14 cellular contexts compared by ENCODE assay signal in genomic region chr11:62502030-62502730, GRCh38. TPM values are rescaled to one million over a fixed set of nuclear protein-coding genes. Genes with fewer than 3 reads are reported as not detected.
DNase-seq lines count a peak whose midpoint lies in the region; ATAC-seq, FAIRE-seq and TF ChIP-seq lines count a peak whose summit lies in the region.
"Had no signal": no experiment of that assay in that cellular context is flagged by ENCODE, and none has a peak within 500 bp of the region (broad histone marks: within the 10 kb centered on the region; RNA-seq: fewer than 3 reads in every experiment).

No MANE protein-coding gene starts in this region.

- no peaks in the 10 kb centered on the region for H3K36me3 ChIP-seq in heart left ventricle
- H3K36me3 ChIP-seq in endodermal cell (ENCODE audit: control insufficient read depth, insufficient read depth, low read length): no peaks in the 10 kb centered on the region
- H3K36me3 ChIP-seq in upper lobe of left lung: no peaks in the 10 kb centered on the region

- TF ChIP-seq CTCF in heart left ventricle (IDR thresholded peaks at IDR 0.05) (no peak), endodermal cell (conservative IDR thresholded peaks at IDR 0.05) (no peak), neural crest cell (conservative IDR thresholded peaks at IDR 0.05) (no peak), upper lobe of left lung (IDR thresholded peaks at IDR 0.05) (no peak)

- H3K4me1 ChIP-seq in heart left ventricle: peaks cover 0 to 78% (median 62%) of the 10 kb centered on the region in 12 donors
- H3K4me1 ChIP-seq in endodermal cell (ENCODE audit: control insufficient read depth, insufficient read depth, low read length): peaks cover 12% of the 10 kb centered on the region
- H3K4me1 ChIP-seq in upper lobe of left lung: peaks cover 44 to 79% (median 57%) of the 10 kb centered on the region in 4 donors

- peak overlapping the region; percentile 15 to 90 (median 78) for H3K27ac ChIP-seq in heart left ventricle
- H3K27ac ChIP-seq in endodermal cell (ENCODE audit: low read depth, low read length): peak overlapping the region; percentile 55
- peak overlapping the region; percentile 30 to 73 (median 54) for H3K27ac ChIP-seq in upper lobe of left lung

- 24 to 29% (median 27%) methylated on average over 10 of the region's 10 CpGs for WGBS in heart left ventricle, 4 donors
- 81 to 87% methylated on average over 7 to 10 of the region's 10 CpGs for WGBS in endodermal cell (ENCODE audit: insufficient coverage in 1 of 2, insufficient read length in 1 of 2), 2 experiments
- WGBS in upper lobe of left lung, 2 donors: 25 to 26% methylated on average over 10 of the region's 10 CpGs

- no peak overlapping the region for H3K9ac ChIP-seq in endodermal cell (ENCODE audit: extremely low read depth, low read length, poor library complexity, severe bottlenecking)

- H3K27me3 Mint-ChIP-seq in endodermal cell (ENCODE audit: insufficient read depth): peaks cover 16% of the 10 kb centered on the region
- H3K27me3 Mint-ChIP-seq in neural crest cell (ENCODE audit: low read depth): peaks cover 41% of the 10 kb centered on the region
- H3K27me3 Mint-ChIP-seq: activated T-helper 17 cell treated with anti-CD3 and anti-CD28 coated beads, Interleukin-2, amount 50 U/mL, for 72 hours; IgD-negative memory B cell had no signal

- DNase-seq in heart left ventricle (no peak), left ventricle myocardium superior (no peak), endodermal cell (no peak), neural crest cell (ENCODE audit: low read depth, low spot score) (no peak), upper lobe of left lung (no peak), NCI-H446 (lab: John Stamatoyannopoulos, UW) (no peak), H54 (ENCODE audit: insufficient read length, low spot score) (no peak)
- no peak for DNase-seq in activated CD4-positive, alpha-beta T cell treated with anti-CD3 and anti-CD28 coated beads, Interleukin-2, amount 50 U/mL, for 48 hours
- DNase-seq: activated CD4-positive, alpha-beta T cell treated with anti-CD3 and anti-CD28 coated beads, Interleukin-2, amount 10 ng/mL, durations not matched to agents 7 days and 5 days; HCEC 1CT; T-helper 1 cell had no signal

- H3K36me3 Mint-ChIP-seq in endodermal cell (ENCODE audit: low read depth) (no peaks in the 10 kb centered on the region), neural crest cell (ENCODE audit: low read depth) (no peaks in the 10 kb centered on the region)

- no peaks in the 10 kb centered on the region for H3K27me3 ChIP-seq in heart left ventricle
- H3K27me3 ChIP-seq in endodermal cell (ENCODE audit: control insufficient read depth, insufficient read depth, low read length, poor library complexity, severe bottlenecking): no peaks in the 10 kb centered on the region
- H3K27me3 ChIP-seq in upper lobe of left lung: no peaks in the 10 kb centered on the region

- ATAC-seq in heart left ventricle (no peak), left ventricle myocardium superior (no peak), upper lobe of left lung (ENCODE audit: low FRiP score in 2 of 2) (no peak)
- ATAC-seq: activated T-helper 17 cell treated with anti-CD3 and anti-CD28 coated beads, Interleukin-2, amount 50 U/mL, for 72 hours; GM12878 had no signal

- no peak for FAIRE-seq in H54 (lab: Jason Lieb, UNC)
- FAIRE-seq: GM12878 had no signal

- H3K9me3 Mint-ChIP-seq in endodermal cell (no peaks in the 10 kb centered on the region), neural crest cell (no peaks in the 10 kb centered on the region)
- H3K9me3 Mint-ChIP-seq: activated CD4-positive, alpha-beta T cell treated with anti-CD3 and anti-CD28 coated beads, Interleukin-2, amount 10 ng/mL, durations not matched to agents 7 days and 5 days; activated T-helper 17 cell treated with anti-CD3 and anti-CD28 coated beads, Interleukin-2, amount 50 U/mL, for 72 hours; IgD-negative memory B cell had no signal

- H3K4me3 Mint-ChIP-seq in endodermal cell (no peak overlapping the region), neural crest cell (no peak overlapping the region)
- H3K4me3 Mint-ChIP-seq: activated CD4-positive, alpha-beta T cell treated with anti-CD3 and anti-CD28 coated beads, Interleukin-2, amount 10 ng/mL, durations not matched to agents 7 days and 5 days; activated T-helper 17 cell treated with anti-CD3 and anti-CD28 coated beads, Interleukin-2, amount 50 U/mL, for 72 hours; IgD-negative memory B cell had no signal

- H3K27ac Mint-ChIP-seq in endodermal cell (no peak overlapping the region), neural crest cell (ENCODE audit: unreplicated experiment) (peak overlapping the region; percentile 68)
- H3K27ac Mint-ChIP-seq: activated T-helper 17 cell treated with anti-CD3 and anti-CD28 coated beads, Interleukin-2, amount 50 U/mL, for 72 hours; IgD-negative memory B cell had no signal

- peaks cover 39% of the 10 kb centered on the region for H3K4me1 Mint-ChIP-seq in endodermal cell
- peaks cover 33% of the 10 kb centered on the region for H3K4me1 Mint-ChIP-seq in neural crest cell
- H3K4me1 Mint-ChIP-seq: activated T-helper 17 cell treated with anti-CD3 and anti-CD28 coated beads, Interleukin-2, amount 50 U/mL, for 72 hours had no signal

- no peak for TF ChIP-seq EP300 in upper lobe of left lung (IDR thresholded peaks at IDR 0.05)

- intact Hi-C loops in heart left ventricle (cut with DNase I): loop anchor here in 2 of 10 donors (5.0 kb wide), 2 partner anchors 40 to 70 kb away; no protein-coding TSS in a partner anchor
- intact Hi-C loops in left ventricle myocardium superior (cut with micrococcal nuclease): no loop called here

- H3K9me3 ChIP-seq in heart left ventricle: no peaks in the 10 kb centered on the region
- no peaks in the 10 kb centered on the region for H3K9me3 ChIP-seq in endodermal cell (ENCODE audit: control insufficient read depth, low read length)
- no peaks in the 10 kb centered on the region for H3K9me3 ChIP-seq in upper lobe of left lung

- TF ChIP-seq POLR2A in heart left ventricle (IDR thresholded peaks at IDR 0.05): no peak
- TF ChIP-seq POLR2A in upper lobe of left lung (IDR thresholded peaks at IDR 0.05): no peak
- TF ChIP-seq POLR2A in H54 (IDR thresholded peaks at IDR 0.05; ENCODE audit: low read depth, low read length): no peak

- H3K4me3 ChIP-seq in heart left ventricle (peak overlapping the region in 1 of 12 donors; percentile 12), endodermal cell (ENCODE audit: low read length) (no peak overlapping the region), upper lobe of left lung (no peak overlapping the region)
- H3K4me3 ChIP-seq: GM12878 had no signal

RNA-seq across cellular contexts. Expression of gene AHNAK, which starts 44.4 kb away (rescaled TPM):
- total RNA-seq in heart left ventricle: 100 to 1,000 TPM; 251 to 861 (median 409) TPM
- polyA plus RNA-seq in heart left ventricle: 100 to 1,000 TPM in 1 of 2 donors, 10 to 100 TPM in 1; 84.4 to 251 TPM
- total RNA-seq in left ventricle myocardium superior: 354 TPM
- total RNA-seq in endodermal cell: 100 to 1,000 TPM; 109 to 165 TPM
- 18.4 TPM for polyA plus RNA-seq in endodermal cell (2013, experiment 1 of 2)
- 24.8 TPM for polyA plus RNA-seq in endodermal cell (2013, experiment 2 of 2)
- 0.65 and 1.2 TPM in 2 replicates for total RNA-seq in neural crest cell
- total RNA-seq in upper lobe of left lung: 1,000 to 10,000 TPM in 2 of 6 donors, 100 to 1,000 TPM in 4; 583 to 1,153 (median 829) TPM

Comparison
In these comparisons a context has a peak if more than half of its experiments do, and no peak if none do; other contexts are left out.
1. RNA of gene AHNAK, which starts 44.4 kb away (total RNA-seq): 583 to 1,153 TPM in upper lobe of left lung, 251 to 861 TPM in heart left ventricle, 354 TPM in left ventricle myocardium superior (single experiment) and 109 to 165 TPM in endodermal cell; 0.65 to 1.2 TPM in neural crest cell; every median in the first group is over 10 times any median in the second.
2. Peak in every context shown above with its lines, with median percentiles within 50 percentile points of each other: H3K27ac ChIP-seq.